11 cellular contexts compared by ENCODE assay signal in the genomic region with DNA sequence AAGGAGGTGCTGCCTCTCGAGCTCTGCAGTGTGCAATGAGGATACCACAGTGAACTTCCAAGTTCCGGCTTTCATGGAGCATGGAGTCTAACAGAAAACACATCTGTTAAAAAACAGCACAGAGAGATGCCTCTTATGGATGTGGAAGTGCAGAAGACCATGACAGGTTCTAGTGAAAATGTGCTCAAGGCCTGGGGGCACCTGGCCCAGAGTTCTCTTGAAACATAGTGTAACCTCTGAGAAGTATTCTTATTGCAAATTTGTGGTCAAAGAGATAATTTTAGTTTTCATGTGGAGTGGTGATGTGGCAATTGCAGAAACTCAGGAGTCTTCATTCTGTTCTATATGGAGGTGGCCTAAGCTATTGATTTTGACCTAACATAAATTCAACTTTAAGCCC.
DNase-seq lines count a peak whose midpoint lies in the region; ATAC-seq and TF ChIP-seq lines count a peak whose summit lies in the region.
"Had no signal": no experiment of that assay in that cellular context is flagged by ENCODE, and none has a peak within 500 bp of the region (broad histone marks: within the 10 kb centered on the region; RNA-seq: fewer than 3 reads in every experiment).

No MANE protein-coding gene starts in this region.

- no peaks in the 10 kb centered on the region for H3K9me3 ChIP-seq in effector memory CD4-positive, alpha-beta T cell (ENCODE audit: control insufficient read depth, low read length)
- no peaks in the 10 kb centered on the region for H3K9me3 ChIP-seq in WERI-Rb-1 (ENCODE audit: severe bottlenecking)

- no peaks in the 10 kb centered on the region for H3K36me3 ChIP-seq in effector memory CD4-positive, alpha-beta T cell (ENCODE audit: control insufficient read depth, insufficient read depth, low read length)
- H3K36me3 ChIP-seq in WERI-Rb-1 = no peaks in the 10 kb centered on the region
- H3K36me3 ChIP-seq: right lobe of liver had no signal

- no peak overlapping the region for H3K4me3 ChIP-seq in effector memory CD4-positive, alpha-beta T cell (ENCODE audit: insufficient read depth, low read depth, low read length, poor library complexity, severe bottlenecking)
- H3K4me3 ChIP-seq in WERI-Rb-1 (ENCODE audit: low read depth, low read length) = no peak overlapping the region
- H3K4me3 ChIP-seq: right lobe of liver had no signal

- ATAC-seq in GM18502 (IDR thresholded peaks at IDR 0.05; ENCODE audit: poor library complexity, unreplicated experiment) (peak; percentile 88), GM21576 (IDR thresholded peaks at IDR 0.05; ENCODE audit: unreplicated experiment) (peak; percentile 73), HG03139 (IDR thresholded peaks at IDR 0.05; ENCODE audit: unreplicated experiment) (peak; percentile 68)
- ATAC-seq: right lobe of liver had no signal

- H3K27ac ChIP-seq in effector memory CD4-positive, alpha-beta T cell (ENCODE audit: insufficient read depth, low read length, poor library complexity, severe bottlenecking) = no peak overlapping the region
- no peak overlapping the region for H3K27ac ChIP-seq in WERI-Rb-1
- H3K27ac ChIP-seq: right lobe of liver had no signal

- DNase-seq in SIG-M5 treated with dmso at 0.1 percent for 504 hours (lab: John Stamatoyannopoulos, UW; ENCODE audit: unreplicated experiment) = peak; percentile 81
- DNase-seq in NCI-H510A (lab: John Stamatoyannopoulos, UW) = no peak
- no peak for DNase-seq in activated naive CD4-positive, alpha-beta T cell treated with Interleukin-2 at 50 U/mL for 16 hours
- DNase-seq in effector memory CD4-positive, alpha-beta T cell = no peak
- DNase-seq in WERI-Rb-1 = no peak
- DNase-seq: ACHN, NCI-H1694 treated with DMSO at 0.1 percent for 48 hours, right lobe of liver had no signal

- no peaks in the 10 kb centered on the region for H3K4me1 ChIP-seq in effector memory CD4-positive, alpha-beta T cell (ENCODE audit: control insufficient read depth, insufficient read depth, low read length, poor library complexity, severe bottlenecking)
- H3K4me1 ChIP-seq: right lobe of liver had no signal

- TF ChIP-seq CTCF in WERI-Rb-1 (IDR thresholded peaks at IDR 0.05; ENCODE audit: low read depth, low read length) = no peak

- H3K27me3 ChIP-seq in effector memory CD4-positive, alpha-beta T cell (replicated peaks; ENCODE audit: control insufficient read depth, insufficient read depth, low read length, poor library complexity, severe bottlenecking) = no peaks in the 10 kb centered on the region
- no peaks in the 10 kb centered on the region for H3K27me3 ChIP-seq in WERI-Rb-1 (ENCODE audit: insufficient read depth, low read depth, severe bottlenecking)
- H3K27me3 ChIP-seq: right lobe of liver had no signal
